8 cellular contexts compared by ENCODE assay signal in the genomic region with DNA sequence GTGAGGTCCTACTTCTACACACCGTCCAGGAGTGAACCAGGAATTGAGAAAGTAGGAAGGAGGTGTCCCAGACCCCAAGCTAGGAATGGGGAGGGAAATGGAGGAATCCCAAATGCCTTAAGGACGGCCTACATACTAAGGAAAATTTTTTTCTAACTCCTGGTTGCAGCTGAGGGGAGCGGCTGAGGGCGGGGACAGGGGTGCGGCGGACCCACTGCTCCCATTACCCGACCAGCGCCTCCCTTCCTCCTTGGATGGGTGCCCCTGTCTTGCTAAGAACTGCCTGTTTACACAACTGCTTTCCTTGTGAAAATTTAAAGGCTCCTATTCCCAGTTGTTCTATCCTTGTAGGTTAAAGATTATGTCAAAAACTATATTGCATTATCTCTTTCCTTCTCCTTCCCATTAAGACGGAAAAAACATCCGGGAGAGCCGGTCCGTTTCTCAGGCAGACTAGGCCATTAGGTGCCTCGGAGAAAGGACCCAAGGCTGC. TPM values are rescaled to one million over a fixed set of nuclear protein-coding genes. Genes with fewer than 3 reads are reported as not detected.
DNase-seq lines count a peak whose midpoint lies in the region; ATAC-seq lines count a peak whose summit lies in the region.

No MANE protein-coding gene starts in this region.

- H3K27ac ChIP-seq in ACC112 (ENCODE audit: low read depth, low read length) = peak overlapping the region; percentile 92

- peaks cover 4% of the 10 kb centered on the region for H3K27me3 Mint-ChIP-seq in activated naive CD8-positive, alpha-beta T cell treated with anti-CD3 and anti-CD28 coated beads, Interleukin-2, amount 50 U/mL, for 24 hours

- H3K4me3 ChIP-seq in ACC112 (ENCODE audit: low read depth, low read length) = peak overlapping the region; percentile 71

- H3K27me3 ChIP-seq in ACC112 (ENCODE audit: insufficient read depth, low read length) = no peaks in the 10 kb centered on the region

- peaks cover 60% of the 10 kb centered on the region for H3K4me1 Mint-ChIP-seq in activated naive CD8-positive, alpha-beta T cell treated with anti-CD3 and anti-CD28 coated beads, Interleukin-2, amount 50 U/mL, for 24 hours

- intact Hi-C loops in left cardiac atrium (cut with DNase I) (no loop called here), posterior vena cava (cut with DNase I) (no loop called here)

- DNase-seq in NCI-H1105 treated with DMSO at 0.1 percent for 48 hours (lab: John Stamatoyannopoulos, UW) = peak; percentile 83
- DNase-seq in activated naive CD8-positive, alpha-beta T cell treated with anti-CD3 and anti-CD28 coated beads, Interleukin-2, amount 50 U/mL, for 24 hours = no peak
- DNase-seq in left cardiac atrium = peak; percentile 90
- DNase-seq in posterior vena cava (ENCODE audit: low spot score) = peak; percentile 96
- DNase-seq in CD1c-positive myeloid dendritic cell (ENCODE audit: extremely low spot score) = no peak

- H3K4me1 ChIP-seq in ACC112 (ENCODE audit: control insufficient read depth, insufficient read depth, low read length, unreplicated experiment) = peaks cover 18% of the 10 kb centered on the region

- peaks cover 9% of the 10 kb centered on the region for H3K36me3 Mint-ChIP-seq in activated naive CD8-positive, alpha-beta T cell treated with anti-CD3 and anti-CD28 coated beads, Interleukin-2, amount 50 U/mL, for 24 hours (ENCODE audit: low read depth)

- no peaks in the 10 kb centered on the region for H3K36me3 ChIP-seq in ACC112 (ENCODE audit: insufficient read depth, low read length)

- peak overlapping the region; percentile 86 for H3K4me3 Mint-ChIP-seq in activated naive CD8-positive, alpha-beta T cell treated with anti-CD3 and anti-CD28 coated beads, Interleukin-2, amount 50 U/mL, for 24 hours

- ATAC-seq in GM18498 (IDR thresholded peaks at IDR 0.05; ENCODE audit: unreplicated experiment) = peak; percentile 11
- ATAC-seq in activated naive CD8-positive, alpha-beta T cell treated with anti-CD3 and anti-CD28 coated beads, Interleukin-2, amount 50 U/mL, for 24 hours = peak; percentile 8
- ATAC-seq in left cardiac atrium = peak; percentile 41 to 64
- ATAC-seq in HG03039 (IDR thresholded peaks at IDR 0.05; ENCODE audit: unreplicated experiment) = no peak

- peak overlapping the region; percentile 54 for H2AFZ ChIP-seq in ACC112 (ENCODE audit: low read length, unreplicated experiment)

- peak overlapping the region; percentile 97 for H3K27ac Mint-ChIP-seq in activated naive CD8-positive, alpha-beta T cell treated with anti-CD3 and anti-CD28 coated beads, Interleukin-2, amount 50 U/mL, for 24 hours

- H3K9me3 Mint-ChIP-seq in activated naive CD8-positive, alpha-beta T cell treated with anti-CD3 and anti-CD28 coated beads, Interleukin-2, amount 50 U/mL, for 24 hours = no peaks in the 10 kb centered on the region

- H3K79me2 ChIP-seq in ACC112 (ENCODE audit: control insufficient read depth, insufficient read depth, low read length, unreplicated experiment) = peaks cover 33% of the 10 kb centered on the region

RNA-seq across cellular contexts. Expression of gene HSPA1B, which starts 0.7 kb away (rescaled TPM):
- total RNA-seq in left cardiac atrium = 100 to 1,000 TPM; 142 to 192 TPM
- 100 to 1,000 TPM in 1 of 2 donors, 10 to 100 TPM in 1; 89.8 to 106 TPM for total RNA-seq in posterior vena cava

RNA-seq across cellular contexts. Expression of gene HSPA1A, which starts 11.5 kb away (rescaled TPM):
- total RNA-seq in left cardiac atrium = 100 to 1,000 TPM; 197 to 288 TPM
- 100 to 1,000 TPM; 157 to 187 TPM for total RNA-seq in posterior vena cava

RNA-seq across cellular contexts. Expression of gene HSPA1L, which starts 11.8 kb away (rescaled TPM):
- total RNA-seq in left cardiac atrium = 1 to 10 TPM; 1.1 to 2.6 TPM
- 1 to 10 TPM; 1.4 to 1.7 TPM for total RNA-seq in posterior vena cava

RNA-seq across cellular contexts. Expression of gene LSM2, which starts 20.1 kb away (rescaled TPM):
- total RNA-seq in left cardiac atrium = 10 to 100 TPM; 24.3 to 29.4 TPM
- total RNA-seq in posterior vena cava = 10 to 100 TPM; 38.7 to 39.7 TPM

RNA-seq across cellular contexts. Expression of gene VARS1, which starts 31.3 kb away (rescaled TPM):
- total RNA-seq in left cardiac atrium (10 to 100 TPM; 24.8 to 39.3 TPM), posterior vena cava (10 to 100 TPM; 49.0 to 60.8 TPM)

Comparison
In these comparisons a context has a peak if more than half of its experiments do, and no peak if none do; other contexts are left out.
1. DNase-seq: peak in NCI-H1105 treated with DMSO at 0.1 percent for 48 hours (single experiment), left cardiac atrium (single experiment) and posterior vena cava (single experiment); none in activated naive CD8-positive, alpha-beta T cell treated with anti-CD3 and anti-CD28 coated beads, Interleukin-2, amount 50 U/mL, for 24 hours (single experiment) and CD1c-positive myeloid dendritic cell (single experiment).